Comparison of ENCODE assay signal across 32 cellular contexts in genomic region chr2:23012499-23012898, GRCh38.
"Had no signal": no experiment of that assay in that cellular context is flagged by ENCODE, and none has a peak within 500 bp of the region (broad histone marks: within the 10 kb centered on the region; RNA-seq: fewer than 3 reads in every experiment).

No MANE protein-coding gene starts in this region.

- DNase-seq: activated B cell treated with CpG ODN at 0.5 μM for 24 hours; activated CD4-positive, alpha-beta T cell treated with anti-CD3 and anti-CD28 coated beads for 48 hours; activated CD4-positive, alpha-beta T cell treated with anti-CD3 and anti-CD28 coated beads, Interleukin-2, amount 50 U/mL, for 1 hour; activated CD4-positive, alpha-beta T cell treated with anti-CD3 and anti-CD28 coated beads, Interleukin-2, amount 50 U/mL, for 48 hours; activated CD8-positive, alpha-beta memory T cell treated with anti-CD3 and anti-CD28 coated beads for 24 hours; activated CD8-positive, alpha-beta T cell treated with anti-CD3 and anti-CD28 coated beads for 36 hours; activated effector memory CD4-positive, alpha-beta T cell treated with Interleukin-2 at 50 U/mL for 16 hours; activated gamma-delta T cell treated with Interleukin-2 at 50 U/mL for 16 hours; activated naive CD4-positive, alpha-beta T cell treated with anti-CD3 and anti-CD28 coated beads, Interleukin-2, amount 50 U/mL, for 16 hours; activated naive CD4-positive, alpha-beta T cell treated with Interleukin-2 at 50 U/mL for 16 hours; activated naive CD8-positive, alpha-beta T cell treated with anti-CD3 and anti-CD28 coated beads for 36 hours; activated naive CD8-positive, alpha-beta T cell treated with anti-CD3 and anti-CD28 coated beads, Interleukin-2, amount 50 U/mL, for 24 hours; activated T-cell treated with anti-CD3 and anti-CD28 coated beads, Interleukin-2, amount 50 U/mL, for 4 hours; adrenal gland; amygdala; aorta; body of pancreas; cortex of kidney; dermis blood vessel endothelial cell; effector CD4-positive, alpha-beta T cell; effector memory CD8-positive, alpha-beta T cell; erythroblast; esophagus squamous epithelium; foreskin melanocyte; T-helper 1 cell; T-helper 17 cell; T1000; WERI-Rb-1 had no signal

- ATAC-seq: activated CD4-positive, CD25-positive, alpha-beta regulatory T cell treated with anti-CD3 and anti-CD28 coated beads, Interleukin-2, amount 50 U/mL, for 24 hours; activated CD8-positive, alpha-beta T cell treated with anti-CD3 and anti-CD28 coated beads for 36 hours; activated naive CD8-positive, alpha-beta T cell treated with anti-CD3 and anti-CD28 coated beads, Interleukin-2, amount 50 U/mL, for 24 hours; activated T-cell treated with anti-CD3 and anti-CD28 coated beads, Interleukin-2, amount 50 U/mL, for 4 hours; activated T-helper 17 cell treated with anti-CD3 and anti-CD28 coated beads, Interleukin-2, amount 50 U/mL, for 72 hours; body of pancreas; effector memory CD8-positive, alpha-beta T cell; gastroesophageal sphincter; T-helper 17 cell had no signal

- H3K9me3 Mint-ChIP-seq: activated B cell treated with CpG ODN at 0.5 μM for 24 hours; activated CD8-positive, alpha-beta T cell treated with anti-CD3 and anti-CD28 coated beads for 36 hours; activated naive CD8-positive, alpha-beta T cell treated with anti-CD3 and anti-CD28 coated beads for 36 hours; activated naive CD8-positive, alpha-beta T cell treated with anti-CD3 and anti-CD28 coated beads, Interleukin-2, amount 50 U/mL, for 24 hours; activated T-cell treated with anti-CD3 and anti-CD28 coated beads, Interleukin-2, amount 50 U/mL, for 4 hours; activated T-helper 17 cell treated with anti-CD3 and anti-CD28 coated beads, Interleukin-2, amount 50 U/mL, for 72 hours; T-helper 2 cell treated with Interferon-gamma antibody and Interleukin-4, amounts not matched to agents 5 μg/mL and 100 μg/mL, for 36 hours had no signal

- H3K36me3 ChIP-seq: adrenal gland, esophagus squamous epithelium, gastroesophageal sphincter, WERI-Rb-1 had no signal

- H3K36me3 Mint-ChIP-seq: activated naive CD8-positive, alpha-beta T cell treated with anti-CD3 and anti-CD28 coated beads for 36 hours had no signal

- H3K4me3 ChIP-seq: adrenal gland, body of pancreas, esophagus squamous epithelium, gastroesophageal sphincter had no signal

- H3K27ac ChIP-seq: adrenal gland, body of pancreas, esophagus squamous epithelium, gastroesophageal sphincter, WERI-Rb-1 had no signal

- H3K27me3 ChIP-seq: adrenal gland, body of pancreas, esophagus squamous epithelium, gastroesophageal sphincter had no signal

- H3K4me1 ChIP-seq: body of pancreas had no signal

- H3K27ac Mint-ChIP-seq: activated B cell treated with CpG ODN at 0.5 μM for 24 hours; activated CD8-positive, alpha-beta T cell treated with anti-CD3 and anti-CD28 coated beads for 36 hours; activated naive CD8-positive, alpha-beta T cell treated with anti-CD3 and anti-CD28 coated beads for 36 hours; activated naive CD8-positive, alpha-beta T cell treated with anti-CD3 and anti-CD28 coated beads, Interleukin-2, amount 50 U/mL, for 24 hours; activated T-helper 17 cell treated with anti-CD3 and anti-CD28 coated beads, Interleukin-2, amount 50 U/mL, for 72 hours; effector memory CD8-positive, alpha-beta T cell; T-helper 17 cell; T-helper 2 cell treated with Interferon-gamma antibody and Interleukin-4, amounts not matched to agents 5 μg/mL and 100 μg/mL, for 36 hours had no signal

- H3K9me3 ChIP-seq: adrenal gland, body of pancreas, esophagus squamous epithelium, gastroesophageal sphincter had no signal
